ENCODE assay signal across 18 cellular contexts in the genomic region with DNA sequence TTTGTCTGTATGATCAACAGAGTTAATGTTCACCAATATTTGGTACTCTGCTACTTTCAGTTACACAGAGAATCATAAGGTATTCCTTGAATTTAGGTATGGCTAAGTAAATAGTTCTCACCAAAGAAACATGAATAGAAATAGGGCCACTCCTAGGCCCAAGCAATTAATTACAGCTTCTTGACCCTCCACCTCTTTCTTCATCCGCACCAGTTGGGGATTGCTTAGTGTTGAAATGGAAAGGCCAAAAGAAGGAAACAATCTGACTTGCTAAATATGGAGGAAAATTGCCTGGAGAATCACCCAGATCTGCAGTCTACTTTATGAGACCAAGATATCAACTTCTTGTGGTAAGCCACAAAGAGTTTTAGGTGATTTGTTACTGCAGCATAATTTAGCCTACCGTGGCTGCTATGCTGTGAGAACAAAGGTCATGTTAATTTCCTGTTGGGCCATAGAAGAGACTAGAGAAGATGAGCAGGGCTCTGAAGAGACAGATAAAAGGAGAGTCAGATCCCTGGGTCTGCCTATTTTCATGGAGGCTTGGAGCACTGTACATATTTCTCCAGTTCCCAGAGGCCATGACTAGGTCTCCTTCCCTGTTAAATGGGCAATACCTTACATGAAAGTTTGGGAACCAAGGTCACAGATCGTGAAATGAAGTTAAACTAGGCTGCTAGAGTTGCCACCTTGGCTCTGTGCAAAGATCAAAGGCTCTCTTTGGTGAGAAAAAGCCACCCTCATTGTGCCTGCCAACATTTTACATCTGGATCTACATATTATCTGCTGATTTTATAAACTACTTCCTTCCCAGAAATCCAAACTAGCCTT.
DNase-seq lines count a peak whose midpoint lies in the region; ATAC-seq and TF ChIP-seq lines count a peak whose summit lies in the region.
"Had no signal": no experiment of that assay in that cellular context is flagged by ENCODE, and none has a peak within 500 bp of the region (broad histone marks: within the 10 kb centered on the region; RNA-seq: fewer than 3 reads in every experiment).

No MANE protein-coding gene starts in this region.

- DNase-seq in T-helper 2 cell treated with Interferon-gamma antibody and Interleukin-4, amounts not matched to agents 5 μg/mL and 100 μg/mL, for 36 hours (ENCODE audit: low spot score), result peak; percentile 27
- DNase-seq in fibroblast of the aortic adventitia (ENCODE audit: low read depth) (peak; percentile 8), Caco-2 (no peak), NK-92 (lab: John Stamatoyannopoulos, UW; ENCODE audit: unreplicated experiment) (no peak)
- DNase-seq in NK-92 treated with Interleukin-12 subunit alpha and Interleukin-12 subunit beta, amount 100 ng/mL, for 24 hours (lab: John Stamatoyannopoulos, UW), result no peak
- DNase-seq: C1 segment of cervical spinal cord, cerebellar nuclear complex, GDM1, left ventricle myocardium inferior, NCI-H1694, NCI-H748 treated with DMSO at 0.1 percent for 48 hours, SHP77, stomach had no signal

- BruUV-seq in Caco-2 (replicated peaks; lab: Mats Ljungman, UMichigan), result no TSS peak

- no peak overlapping the region for H3K9ac ChIP-seq in BLaER1

- peak overlapping the region; percentile 77 for H3K27ac Mint-ChIP-seq in T-helper 2 cell treated with Interferon-gamma antibody and Interleukin-4, amounts not matched to agents 5 μg/mL and 100 μg/mL, for 36 hours
- no peak overlapping the region for H3K27ac Mint-ChIP-seq in Caco-2 (ENCODE audit: unreplicated experiment)
- H3K27ac Mint-ChIP-seq: natural killer cell treated with Interleukin-12 subunit alpha and Interleukin-12 subunit beta and Interleukin-15 and Interleukin-18, amount 100 ng/mL, for 72 hours had no signal

- no peaks in the 10 kb centered on the region for H4K20me1 ChIP-seq in BLaER1

- peak overlapping the region; percentile 60 for H3K4me3 Mint-ChIP-seq in T-helper 2 cell treated with Interferon-gamma antibody and Interleukin-4, amounts not matched to agents 5 μg/mL and 100 μg/mL, for 36 hours
- H3K4me3 Mint-ChIP-seq in Caco-2 (ENCODE audit: unreplicated experiment), result no peak overlapping the region
- H3K4me3 Mint-ChIP-seq: natural killer cell treated with Interleukin-12 subunit alpha and Interleukin-12 subunit beta and Interleukin-15 and Interleukin-18, amount 100 ng/mL, for 72 hours had no signal

- H3K9me3 ChIP-seq in BLaER1, result peaks cover 2% of the 10 kb centered on the region; the same call in 1 of the 2 replicates
- no peaks in the 10 kb centered on the region for H3K9me3 ChIP-seq in Caco-2
- H3K9me3 ChIP-seq: stomach had no signal

- H3K36me3 ChIP-seq in BLaER1 (no peaks in the 10 kb centered on the region), Caco-2 (ENCODE audit: control insufficient read depth, insufficient read depth, low read length) (no peaks in the 10 kb centered on the region)
- H3K36me3 ChIP-seq: left ventricle myocardium inferior, stomach had no signal

- POLR2A ChIA-PET in Caco-2 (lab: Charles Lee), result no interaction called here

- H3K27me3 ChIP-seq in BLaER1 (no peaks in the 10 kb centered on the region), Caco-2 (replicated peaks; ENCODE audit: control insufficient read depth, insufficient read depth, low read length) (no peaks in the 10 kb centered on the region)
- H3K27me3 ChIP-seq: hepatocyte, stomach had no signal

- no peak overlapping the region for H3K4me3 ChIP-seq in BLaER1
- no peak overlapping the region for H3K4me3 ChIP-seq in fibroblast of the aortic adventitia (ENCODE audit: low read depth, low read length)
- H3K4me3 ChIP-seq in Caco-2 (ENCODE audit: low read depth, low read length), result no peak overlapping the region
- H3K4me3 ChIP-seq: hepatocyte, left ventricle myocardium inferior, stomach had no signal

- peaks cover 11% of the 10 kb centered on the region for H3K4me1 ChIP-seq in BLaER1
- H3K4me1 ChIP-seq in Caco-2, result no peaks in the 10 kb centered on the region
- H3K4me1 ChIP-seq: left ventricle myocardium inferior, stomach had no signal

- peaks cover 2% of the 10 kb centered on the region for H3K36me3 Mint-ChIP-seq in T-helper 2 cell treated with Interferon-gamma antibody and Interleukin-4, amounts not matched to agents 5 μg/mL and 100 μg/mL, for 36 hours (ENCODE audit: low read depth)
- H3K36me3 Mint-ChIP-seq in Caco-2 (ENCODE audit: insufficient read depth, unreplicated experiment), result no peaks in the 10 kb centered on the region
- H3K36me3 Mint-ChIP-seq: natural killer cell treated with Interleukin-12 subunit alpha and Interleukin-12 subunit beta and Interleukin-15 and Interleukin-18, amount 100 ng/mL, for 72 hours had no signal

- H3K4me1 Mint-ChIP-seq in T-helper 2 cell treated with Interferon-gamma antibody and Interleukin-4, amounts not matched to agents 5 μg/mL and 100 μg/mL, for 36 hours (ENCODE audit: low read depth), result peaks cover 38% of the 10 kb centered on the region
- H3K4me1 Mint-ChIP-seq in Caco-2 (ENCODE audit: low read depth, unreplicated experiment), result no peaks in the 10 kb centered on the region

- TF ChIP-seq CTCF in fibroblast of the aortic adventitia (IDR thresholded peaks at IDR 0.05; ENCODE audit: insufficient read depth, low read length) (no peak), Caco-2 (IDR thresholded peaks at IDR 0.05; ENCODE audit: insufficient read depth in 1 of 2, low read depth in 1 of 2, low read length in 1 of 2, severe bottlenecking in 1 of 2, unreplicated experiment in 1 of 2) (no peak)

- peak overlapping the region; percentile 24; the same call in 1 of the 2 replicates for H3K4me2 ChIP-seq in BLaER1
- H3K4me2 ChIP-seq: hepatocyte had no signal

- no peak overlapping the region for H3K27ac ChIP-seq in BLaER1
- H3K27ac ChIP-seq: hepatocyte, left ventricle myocardium inferior, stomach had no signal

- intact Hi-C loops in Caco-2 (cut with micrococcal nuclease; ENCODE audit: unreplicated experiment), result no loop called here

- no peaks in the 10 kb centered on the region for H3K27me3 Mint-ChIP-seq in T-helper 2 cell treated with Interferon-gamma antibody and Interleukin-4, amounts not matched to agents 5 μg/mL and 100 μg/mL, for 36 hours (ENCODE audit: low read depth)
- H3K27me3 Mint-ChIP-seq in Caco-2 (ENCODE audit: insufficient read depth, unreplicated experiment), result peaks cover 14% of the 10 kb centered on the region

- H3K9me3 Mint-ChIP-seq in T-helper 2 cell treated with Interferon-gamma antibody and Interleukin-4, amounts not matched to agents 5 μg/mL and 100 μg/mL, for 36 hours, result peaks cover 8% of the 10 kb centered on the region
- H3K9me3 Mint-ChIP-seq in Caco-2 (ENCODE audit: unreplicated experiment), result no peaks in the 10 kb centered on the region
- H3K9me3 Mint-ChIP-seq: natural killer cell treated with Interleukin-12 subunit alpha and Interleukin-12 subunit beta and Interleukin-15 and Interleukin-18, amount 100 ng/mL, for 72 hours had no signal

- ATAC-seq in GM18861 (IDR thresholded peaks at IDR 0.05; ENCODE audit: unreplicated experiment) (peak; percentile 60), GM21526 (IDR thresholded peaks at IDR 0.05; ENCODE audit: low FRiP score, unreplicated experiment) (no peak)

- CTCF ChIA-PET in Caco-2 (lab: Charles Lee), result no interaction called here

Comparison
In these comparisons a context has a peak if more than half of its experiments do, and no peak if none do; other contexts are left out.
1. DNase-seq: peak in T-helper 2 cell treated with Interferon-gamma antibody and Interleukin-4, amounts not matched to agents 5 μg/mL and 100 μg/mL, for 36 hours (single experiment) and fibroblast of the aortic adventitia (single experiment); none in Caco-2 (0 of 2), NK-92 treated with Interleukin-12 subunit alpha and Interleukin-12 subunit beta, amount 100 ng/mL, for 24 hours (single experiment) and NK-92 (single experiment).